11 cellular contexts compared by ENCODE assay signal in genomic region chr21:29638138-29638537, GRCh38.
"Had no signal": no experiment of that assay in that cellular context is flagged by ENCODE, and none has a peak within 500 bp of the region (broad histone marks: within the 10 kb centered on the region; RNA-seq: fewer than 3 reads in every experiment).

No MANE protein-coding gene starts in this region.

- ATAC-seq: activated T-cell treated with anti-CD3 and anti-CD28 coated beads, Interleukin-2, amount 50 U/mL, for 72 hours had no signal

- H3K4me1 ChIP-seq: tibial artery, vagina had no signal

- DNase-seq: activated CD4-positive, alpha-beta memory T cell treated with anti-CD3 and anti-CD28 coated beads, Interleukin-2, amount 10 ng/mL, durations not matched to agents 7 days and 5 days; activated CD4-positive, alpha-beta T cell treated with anti-CD3 and anti-CD28 coated beads for 1 hour; activated gamma-delta T cell treated with Interleukin-2 at 50 U/mL for 16 hours; activated naive CD8-positive, alpha-beta T cell treated with anti-CD3 and anti-CD28 coated beads for 36 hours; activated T-cell treated with anti-CD3 and anti-CD28 coated beads, Interleukin-2, amount 50 U/mL, for 72 hours; anterior cingulate cortex; hippocampal formation; posterior cingulate gyrus; tibial artery had no signal

- H3K27me3 ChIP-seq: tibial artery, vagina had no signal

- H3K9me3 ChIP-seq: tibial artery, vagina had no signal

- H3K36me3 ChIP-seq: tibial artery, vagina had no signal

- H3K27ac ChIP-seq: skin epidermis, tibial artery, vagina had no signal

- H3K4me3 ChIP-seq: skin epidermis, tibial artery, vagina had no signal
